Comparison of ENCODE assay signal across 8 cellular contexts in the genomic region with DNA sequence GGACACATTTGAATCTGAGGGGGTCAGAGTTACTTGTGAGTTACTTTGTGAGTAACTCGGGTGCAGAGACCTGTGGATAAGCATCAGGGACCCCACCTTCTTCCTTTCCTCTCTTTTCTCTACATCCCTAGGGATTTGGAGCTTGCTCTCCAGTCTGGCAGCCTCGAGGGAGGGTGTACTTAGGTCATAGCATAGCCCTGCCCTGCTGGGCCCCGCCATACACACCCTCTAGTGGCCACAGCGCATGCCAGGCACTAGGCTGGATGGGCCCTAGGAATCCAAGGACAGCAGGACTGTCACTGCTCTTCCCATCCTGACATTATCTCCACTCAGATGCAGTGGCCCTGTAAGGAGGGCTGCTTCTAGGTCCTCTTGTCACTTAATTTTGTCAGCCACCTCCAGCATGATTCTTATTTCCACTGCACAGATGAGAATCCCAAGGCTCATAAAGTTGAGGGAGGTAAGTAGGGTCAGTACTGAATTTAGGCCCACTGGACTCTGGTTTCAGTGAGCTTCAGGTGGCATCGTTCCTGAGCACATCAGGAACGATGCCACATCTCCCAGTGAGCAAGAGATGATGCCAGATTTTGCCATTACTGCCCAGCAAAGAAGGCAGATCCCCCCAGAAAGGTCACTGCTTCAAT. TPM values are rescaled to one million over a fixed set of nuclear protein-coding genes. Genes with fewer than 3 reads are reported as not detected.
A peak's percentile ranks its signal among the peaks of the same experiment; 100 is the strongest.
DNase-seq lines count a peak whose midpoint lies in the region; ATAC-seq, FAIRE-seq and TF ChIP-seq lines count a peak whose summit lies in the region.

No MANE protein-coding gene starts in this region.

- H3K27me3 ChIP-seq in pancreas: no peaks in the 10 kb centered on the region
- peaks cover 5 to 7% of the 10 kb centered on the region in 2 donors for H3K27me3 ChIP-seq in naive thymus-derived CD4-positive, alpha-beta T cell (ENCODE audit: control insufficient read depth in 2 of 2, insufficient read depth in 2 of 2, low read length in 2 of 2)

- no peaks in the 10 kb centered on the region for H3K36me3 ChIP-seq in pancreas
- H3K36me3 ChIP-seq in naive thymus-derived CD4-positive, alpha-beta T cell (ENCODE audit: control insufficient read depth in 2 of 3, insufficient read depth in 3 of 3, low read length in 3 of 3): no peaks in the 10 kb centered on the region

- CTCF ChIA-PET in naive thymus-derived CD4-positive, alpha-beta T cell (lab: Charles Lee): no interaction called here

- POLR2A ChIA-PET in naive thymus-derived CD4-positive, alpha-beta T cell (lab: Charles Lee): no interaction called here

- H3K27me3 Mint-ChIP-seq in naive thymus-derived CD4-positive, alpha-beta T cell: peaks cover 5 to 9% (median 6%) of the 10 kb centered on the region in 5 donors

- no peak for FAIRE-seq in pancreas (lab: Jason Lieb, UNC)

- DNase-seq in EL (peak; percentile 72), HuH-7.5 (ENCODE audit: low spot score) (peak; percentile 90), SKM-1 (lab: John Stamatoyannopoulos, UW; ENCODE audit: unreplicated experiment) (peak; percentile 56), fibroblast of pulmonary artery (ENCODE audit: low read depth) (peak; percentile 82), pancreas (peak in 5 of 6 donors; percentile 40 to 80 (median 60)), lower leg skin (ENCODE audit: low spot score in 2 of 2) (no peak)
- DNase-seq in naive thymus-derived CD4-positive, alpha-beta T cell: no peak

- no peak overlapping the region for H3K4me3 Mint-ChIP-seq in naive thymus-derived CD4-positive, alpha-beta T cell

- H3K4me3 ChIP-seq in fibroblast of pulmonary artery (replicated peaks; ENCODE audit: low read depth, low read length) (no peak overlapping the region), pancreas (no peak overlapping the region), lower leg skin (ENCODE audit: low read depth, poor library complexity, severe bottlenecking) (no peak overlapping the region)
- no peak overlapping the region for H3K4me3 ChIP-seq in naive thymus-derived CD4-positive, alpha-beta T cell (ENCODE audit: low read length)

- peak; percentile 97 for TF ChIP-seq CTCF in fibroblast of pulmonary artery (IDR thresholded peaks at IDR 0.05; ENCODE audit: low read length, missing control alignments)
- peak; percentile 30 to 67 (median 56) for TF ChIP-seq CTCF in pancreas (IDR thresholded peaks at IDR 0.05)
- TF ChIP-seq CTCF in lower leg skin (IDR thresholded peaks at IDR 0.05): no peak

- H3K36me3 Mint-ChIP-seq in naive thymus-derived CD4-positive, alpha-beta T cell: no peaks in the 10 kb centered on the region

- H3K27ac Mint-ChIP-seq in naive thymus-derived CD4-positive, alpha-beta T cell: no peak overlapping the region

- no peaks in the 10 kb centered on the region for H3K4me1 ChIP-seq in pancreas
- peaks cover 9 to 13% of the 10 kb centered on the region in 2 donors for H3K4me1 ChIP-seq in naive thymus-derived CD4-positive, alpha-beta T cell (ENCODE audit: control insufficient read depth in 2 of 2, insufficient read depth in 2 of 2, low read length in 2 of 2)

- H3K9me3 Mint-ChIP-seq in naive thymus-derived CD4-positive, alpha-beta T cell: no peaks in the 10 kb centered on the region

- TF ChIP-seq POLR2A in lower leg skin (IDR thresholded peaks at IDR 0.05): no peak

- peaks cover 7 to 26% (median 21%) of the 10 kb centered on the region in 7 donors for H3K4me1 Mint-ChIP-seq in naive thymus-derived CD4-positive, alpha-beta T cell

- WGBS in pancreas, 2 donors: 18 to 20% methylated on average over 6 of the region's 6 CpGs
- 32 to 40% methylated on average over 6 of the region's 6 CpGs for WGBS in lower leg skin, 2 donors

- no peak overlapping the region for H3K27ac ChIP-seq in pancreas
- no peak overlapping the region for H3K27ac ChIP-seq in naive thymus-derived CD4-positive, alpha-beta T cell (ENCODE audit: low read depth, low read length)

- peak in 1 of 4 donors; percentile 17 for ATAC-seq in pancreas
- ATAC-seq in activated CD4-positive, CD25-positive, alpha-beta regulatory T cell treated with anti-CD3 and anti-CD28 coated beads, Interleukin-2, amount 50 U/mL, for 24 hours: no peak
- no peak for ATAC-seq in naive thymus-derived CD4-positive, alpha-beta T cell

- H3K9me3 ChIP-seq in pancreas: no peaks in the 10 kb centered on the region
- H3K9me3 ChIP-seq in naive thymus-derived CD4-positive, alpha-beta T cell (ENCODE audit: control insufficient read depth in 2 of 3, low read length in 3 of 3): no peaks in the 10 kb centered on the region

- intact Hi-C loops in pancreas (cut with DNase I) (loop anchor here in 2 of 3 donors (5.0 to 10.0 kb wide), 3 partner anchors 64 to 156 kb away; no protein-coding TSS in a partner anchor), lower leg skin (cut with DNase I; ENCODE audit: low total_unique reads) (loop anchor here (10.0 kb wide), 1 partner anchor 84 kb away; no protein-coding TSS in a partner anchor)
- intact Hi-C loops in naive thymus-derived CD4-positive, alpha-beta T cell (cut with micrococcal nuclease): no loop called here

RNA-seq across cellular contexts. Expression of gene SMAD6, which starts 3.6 kb away (rescaled TPM):
- total RNA-seq in pancreas: 10 to 100 TPM in 1 of 6 donors, 1 to 10 TPM in 5; 2.8 to 13.1 (median 3.7) TPM
- 1 to 10 TPM; 2.6 to 2.7 TPM for polyA plus RNA-seq in pancreas
- total RNA-seq in naive thymus-derived CD4-positive, alpha-beta T cell: under 1 TPM; 0.27 to 0.76 (median 0.40) TPM
- not detected for polyA plus RNA-seq in naive thymus-derived CD4-positive, alpha-beta T cell
- total RNA-seq in lower leg skin: 1 to 10 TPM; 2.0 to 9.1 (median 6.7) TPM

Comparison
In these comparisons a context has a peak if more than half of its experiments do, and no peak if none do; other contexts are left out.
1. DNase-seq: peak in EL (single experiment), HuH-7.5 (single experiment), SKM-1 (single experiment), fibroblast of pulmonary artery (single experiment) and pancreas (5 of 6); none in naive thymus-derived CD4-positive, alpha-beta T cell (0 of 9) and lower leg skin (0 of 2).
2. CTCF ChIP-seq: peak in fibroblast of pulmonary artery (single experiment) and pancreas (4 of 4); none in lower leg skin (0 of 3).
3. intact Hi-C loops: an anchor here in pancreas (5.0 to 10.0 kb wide) and lower leg skin (10.0 kb wide); none called in naive thymus-derived CD4-positive, alpha-beta T cell.